1 cellular context compared by ENCODE assay signal in the genomic region with DNA sequence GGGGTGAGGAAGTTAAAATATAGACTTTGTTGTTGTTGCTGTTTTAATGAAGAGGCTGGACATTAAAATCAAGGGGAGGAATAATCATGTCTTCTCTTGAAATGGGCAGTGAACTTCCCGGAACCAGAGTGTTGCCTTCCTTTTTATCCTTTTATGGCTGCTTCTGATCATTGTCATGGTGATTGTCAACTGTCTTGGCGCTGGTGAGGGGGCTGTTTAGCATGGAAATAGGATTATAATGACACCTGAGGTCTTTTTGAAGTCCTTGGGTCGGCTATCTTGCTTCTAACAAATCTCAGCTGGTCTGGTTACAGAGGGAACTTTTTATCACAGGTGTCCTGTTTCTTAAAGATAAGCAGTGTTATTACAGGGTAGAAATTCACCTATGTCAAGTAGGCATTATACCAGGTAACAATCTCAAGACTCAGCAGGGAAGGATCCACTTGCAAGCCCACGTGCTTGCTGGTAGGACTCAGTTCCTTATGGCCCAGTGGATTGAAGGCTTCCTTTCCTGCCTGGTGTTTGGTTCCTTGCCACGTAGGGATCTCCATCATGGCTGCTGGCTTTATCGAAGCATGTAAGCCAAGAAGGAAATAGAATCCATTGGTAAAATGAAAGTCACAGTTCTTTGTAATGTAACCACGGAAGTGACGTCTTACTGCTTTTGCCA.
A peak's percentile ranks its signal among the peaks of the same experiment; 100 is the strongest.
TF ChIP-seq lines count a peak whose summit lies in the region.

No MANE protein-coding gene starts in this region.

TF ChIP-seq in H1, 55 proteins besides CTCF, POLR2A, EP300 and RAD21 (continued from another document):
- TF ChIP-seq, protein P1, sequence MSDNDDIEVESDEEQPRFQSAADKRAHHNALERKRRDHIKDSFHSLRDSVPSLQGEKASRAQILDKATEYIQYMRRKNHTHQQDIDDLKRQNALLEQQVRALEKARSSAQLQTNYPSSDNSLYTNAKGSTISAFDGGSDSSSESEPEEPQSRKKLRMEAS (IDR thresholded peaks at IDR 0.05), result peak; percentile 58
- TF ChIP-seq EGR1 (IDR thresholded peaks at IDR 0.05; ENCODE audit: borderline replicate concordance, low read depth, low read length) (no peak), SRF (IDR thresholded peaks at IDR 0.05; ENCODE audit: low read depth, low read length) (peak; percentile 42; the same call in 1 of the 2 replicates), SP2 (IDR thresholded peaks at IDR 0.05; ENCODE audit: low read length) (no peak), KDM4A (IDR thresholded peaks at IDR 0.05; ENCODE audit: low read depth, low read length, severe bottlenecking) (no peak)
